Comparison of ENCODE assay signal across 23 cellular contexts in the genomic region with DNA sequence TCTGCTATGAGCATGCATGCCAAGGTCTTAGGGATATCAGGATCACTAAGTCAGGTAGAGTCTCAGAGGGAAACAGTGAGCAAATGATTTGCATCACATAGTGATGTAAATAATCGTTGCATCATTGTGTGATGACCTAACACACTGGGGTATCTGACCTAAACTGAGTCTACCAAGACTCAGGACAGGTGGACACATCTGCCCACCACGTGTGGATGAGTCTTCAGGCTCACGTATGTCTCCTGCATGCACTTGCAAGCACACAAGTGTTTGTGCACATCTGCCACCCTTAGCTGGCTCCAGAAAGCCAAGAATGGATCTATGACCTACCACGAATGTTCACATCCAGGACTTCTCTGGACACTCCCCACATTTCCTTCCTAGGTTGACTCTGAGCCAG.
DNase-seq lines count a peak whose midpoint lies in the region; ATAC-seq, FAIRE-seq and TF ChIP-seq lines count a peak whose summit lies in the region.
"Had no signal": no experiment of that assay in that cellular context is flagged by ENCODE, and none has a peak within 500 bp of the region (broad histone marks: within the 10 kb centered on the region; RNA-seq: fewer than 3 reads in every experiment).

No MANE protein-coding gene starts in this region.

- in situ Hi-C loops in IMR-90 (cut with MboI; ENCODE audit: low sequenced_read_pairs): no loop called here

- no peak overlapping the region for H2BK120ac ChIP-seq in IMR-90 (ENCODE audit: low read depth, low read length)

- no peaks in the 10 kb centered on the region for H3K79me1 ChIP-seq in IMR-90 (ENCODE audit: low read depth in 1 of 2, low read length in 2 of 2)

- H4K8ac ChIP-seq in IMR-90 (ENCODE audit: low read depth in 2 of 2, low read length in 2 of 2): no peak overlapping the region

- H3K9ac ChIP-seq in IMR-90 (ENCODE audit: low read depth, low read length) (no peak overlapping the region), endodermal cell (ENCODE audit: extremely low read depth, low read length, poor library complexity, severe bottlenecking) (no peak overlapping the region)
- H3K9ac ChIP-seq: BLaER1 treated with 17β-estradiol and CSF1 and Interleukin-3, amounts not matched to agents 10 nM and 100 nM had no signal

- no peak for TF ChIP-seq POLR2A in IMR-90 (IDR thresholded peaks at IDR 0.05; ENCODE audit: low read depth, low read length)

- no peak overlapping the region for H2AK5ac ChIP-seq in IMR-90 (ENCODE audit: low read depth, low read length)

- peak; percentile 13 for FAIRE-seq in bronchial epithelial cell (lab: Jason Lieb, UNC)
- FAIRE-seq: A549, G401.6, GM12891, GM19239 had no signal

- H3K4ac ChIP-seq in IMR-90 (ENCODE audit: low read depth, low read length): no peak overlapping the region

- DNase-seq in cardiac septum (ENCODE audit: low spot score) (peak; percentile 17), right atrium auricular region (ENCODE audit: low spot score) (no peak), IMR-90 (no peak), bronchial epithelial cell (ENCODE audit: low read depth) (no peak), posterior vena cava (ENCODE audit: low spot score) (peak; percentile 25), endodermal cell (no peak)
- no peak for DNase-seq in CD4-positive, alpha-beta T cell
- DNase-seq: AML-193; CD4-positive, alpha-beta memory T cell; CD8-positive, alpha-beta memory T cell; COR-L47; DMS 273 treated with DMSO at 0.1 percent for 48 hours; DMS153; DMS79 treated with DMSO at 0.1 percent for 48 hours; GF-D8 had no signal

- no peak overlapping the region for H4K91ac ChIP-seq in IMR-90 (ENCODE audit: insufficient read depth, low read depth, low read length)

- H3K27me3 Mint-ChIP-seq in CD4-positive, alpha-beta T cell: peaks cover 48% of the 10 kb centered on the region
- peaks cover 29% of the 10 kb centered on the region for H3K27me3 Mint-ChIP-seq in endodermal cell (ENCODE audit: insufficient read depth)

- H3K23ac ChIP-seq in IMR-90 (ENCODE audit: low read depth, low read length): no peak overlapping the region

- no peak for TF ChIP-seq RAD21 in IMR-90 (IDR thresholded peaks at IDR 0.05; ENCODE audit: low read length)

- H3K4me3 ChIP-seq in right atrium auricular region: no peak overlapping the region
- H3K4me3 ChIP-seq in IMR-90 (ENCODE audit: insufficient read depth, low read depth, low read length): no peak overlapping the region
- H3K4me3 ChIP-seq in bronchial epithelial cell (ENCODE audit: low read depth, low read length): no peak overlapping the region
- H3K4me3 ChIP-seq in endodermal cell (ENCODE audit: low read length): no peak overlapping the region
- H3K4me3 ChIP-seq: A549; BLaER1 treated with 17β-estradiol and CSF1 and Interleukin-3, amounts not matched to agents 10 nM and 100 nM had no signal

- H3K27me3 ChIP-seq in right atrium auricular region (no peaks in the 10 kb centered on the region), IMR-90 (ENCODE audit: control insufficient read depth, insufficient read depth, low read length) (peaks cover 6% of the 10 kb centered on the region; the same call in 1 of the 2 replicates), bronchial epithelial cell (ENCODE audit: control insufficient read depth, insufficient read depth, low read length) (peaks cover 11% of the 10 kb centered on the region), endodermal cell (ENCODE audit: control insufficient read depth, insufficient read depth, low read length, poor library complexity, severe bottlenecking) (peaks cover 18% of the 10 kb centered on the region)
- H3K27me3 ChIP-seq in CD4-positive, alpha-beta T cell (ENCODE audit: control insufficient read depth, insufficient read depth, low read length): peaks cover 7% of the 10 kb centered on the region
- H3K27me3 ChIP-seq: BLaER1 treated with 17β-estradiol and CSF1 and Interleukin-3, amounts not matched to agents 10 nM and 100 nM had no signal

- no peaks in the 10 kb centered on the region for H3K4me1 Mint-ChIP-seq in CD4-positive, alpha-beta T cell (ENCODE audit: low read depth)
- H3K4me1 Mint-ChIP-seq in endodermal cell: peaks cover 17% of the 10 kb centered on the region
- H3K4me1 Mint-ChIP-seq: B cell; CD4-positive, alpha-beta memory T cell; CD8-positive, alpha-beta memory T cell had no signal

- no peak overlapping the region for H3K56ac ChIP-seq in IMR-90 (ENCODE audit: extremely low read depth, insufficient read depth, low read length)

- TF ChIP-seq CTCF in right atrium auricular region (IDR thresholded peaks at IDR 0.05) (no peak), IMR-90 (conservative IDR thresholded peaks at IDR 0.05; ENCODE audit: low read depth, low read length) (no peak), bronchial epithelial cell (IDR thresholded peaks at IDR 0.05; ENCODE audit: insufficient read depth, low read length, severe bottlenecking) (no peak), endodermal cell (conservative IDR thresholded peaks at IDR 0.05) (no peak)
- TF ChIP-seq CTCF in CD4-positive, alpha-beta T cell (IDR thresholded peaks at IDR 0.05): no peak

- H2BK20ac ChIP-seq in IMR-90 (ENCODE audit: low read depth, low read length): no peak overlapping the region

- H2AK9ac ChIP-seq in IMR-90 (replicated peaks; ENCODE audit: low read depth, low read length, poor library complexity): no peak overlapping the region

- no peak overlapping the region for H4K5ac ChIP-seq in IMR-90 (ENCODE audit: low read depth, low read length)

- POLR2A ChIA-PET in IMR-90 (lab: Charles Lee; ENCODE audit: unreplicated experiment): no interaction called here
- POLR2A ChIA-PET in CD4-positive, alpha-beta T cell (lab: Charles Lee): no interaction called here

- ATAC-seq in IMR-90 (ENCODE audit: low read depth): no peak
- no peak for ATAC-seq in CD4-positive, alpha-beta T cell (ENCODE audit: poor library complexity)
- ATAC-seq: A549 had no signal

- H3K9me3 ChIP-seq in right atrium auricular region (no peaks in the 10 kb centered on the region), IMR-90 (ENCODE audit: control insufficient read depth, insufficient read depth, low read length) (no peaks in the 10 kb centered on the region), endodermal cell (ENCODE audit: control insufficient read depth, low read length) (no peaks in the 10 kb centered on the region)
- H3K9me3 ChIP-seq in CD4-positive, alpha-beta T cell (ENCODE audit: control insufficient read depth, low read length): no peaks in the 10 kb centered on the region
- H3K9me3 ChIP-seq: A549; BLaER1 treated with 17β-estradiol and CSF1 and Interleukin-3, amounts not matched to agents 10 nM and 100 nM had no signal

- H2BK15ac ChIP-seq in IMR-90 (ENCODE audit: low read depth, low read length): no peak overlapping the region

- H3K27ac ChIP-seq in right atrium auricular region (no peak overlapping the region), IMR-90 (ENCODE audit: insufficient read depth, low read length) (no peak overlapping the region), endodermal cell (ENCODE audit: low read depth, low read length) (no peak overlapping the region)
- H3K27ac ChIP-seq in CD4-positive, alpha-beta T cell (ENCODE audit: low read depth, low read length): no peak overlapping the region
- H3K27ac ChIP-seq: 22Rv1; A549; BLaER1 treated with 17β-estradiol and CSF1 and Interleukin-3, amounts not matched to agents 10 nM and 100 nM; C4-2B had no signal

- BruUV-seq in IMR-90 (replicated peaks; lab: Mats Ljungman, UMichigan): no TSS peak

- intact Hi-C loops in cardiac septum (cut with DNase I) (no loop called here), IMR-90 (cut with micrococcal nuclease) (no loop called here), posterior vena cava (cut with DNase I) (loop anchor here in 1 of 2 donors (5.0 kb wide), 1 partner anchor 38 kb away; no protein-coding TSS in a partner anchor)
- intact Hi-C loops in CD4-positive, alpha-beta T cell (cut with DNase I, micrococcal nuclease): no loop called here

- 96% methylated on average over 3 of the region's 4 CpGs; no CpG with 5 or more reads in 1 of the 2 experiments for WGBS in IMR-90 (ENCODE audit: extremely low coverage in 2 of 2, insufficient read length in 1 of 2), 2 experiments
- 90 to 92% methylated on average over 4 of the region's 4 CpGs for WGBS in endodermal cell (ENCODE audit: insufficient coverage in 1 of 2, insufficient read length in 1 of 2), 2 experiments

- peaks cover 11% of the 10 kb centered on the region; the same call in 1 of the 2 replicates for H3K9me1 ChIP-seq in IMR-90 (ENCODE audit: insufficient read depth, low read length)

- CTCF ChIA-PET in IMR-90 (lab: Yijun Ruan, JAX): no interaction called here
- CTCF ChIA-PET in CD4-positive, alpha-beta T cell (lab: Charles Lee): interaction anchor here (1.5 kb wide), 1 partner anchor 10 kb away, joined by 3 read pairs; no protein-coding TSS in a partner anchor

- no peaks in the 10 kb centered on the region for H3K36me3 Mint-ChIP-seq in CD4-positive, alpha-beta T cell (ENCODE audit: low read depth)
- H3K36me3 Mint-ChIP-seq in endodermal cell (ENCODE audit: low read depth): no peaks in the 10 kb centered on the region
- H3K36me3 Mint-ChIP-seq: CD4-positive, alpha-beta memory T cell; CD8-positive, alpha-beta memory T cell had no signal

- H2AFZ ChIP-seq in IMR-90 (replicated peaks; ENCODE audit: low read length, poor library complexity): no peak overlapping the region

- H3K36me3 ChIP-seq in right atrium auricular region (no peaks in the 10 kb centered on the region), IMR-90 (ENCODE audit: control insufficient read depth, insufficient read depth, low read length) (no peaks in the 10 kb centered on the region), bronchial epithelial cell (ENCODE audit: control insufficient read depth, insufficient read depth, low read length) (no peaks in the 10 kb centered on the region), endodermal cell (ENCODE audit: control insufficient read depth, insufficient read depth, low read length) (no peaks in the 10 kb centered on the region)
- H3K36me3 ChIP-seq: BLaER1 treated with 17β-estradiol and CSF1 and Interleukin-3, amounts not matched to agents 10 nM and 100 nM had no signal

- H4K20me1 ChIP-seq in IMR-90 (ENCODE audit: insufficient read depth, low read length): no peaks in the 10 kb centered on the region
- H4K20me1 ChIP-seq: BLaER1 treated with 17β-estradiol and CSF1 and Interleukin-3, amounts not matched to agents 10 nM and 100 nM had no signal

- H3K18ac ChIP-seq in IMR-90 (ENCODE audit: low read depth, low read length): no peak overlapping the region

- H3K4me3 Mint-ChIP-seq in CD4-positive, alpha-beta T cell: no peak overlapping the region
- no peak overlapping the region for H3K4me3 Mint-ChIP-seq in endodermal cell
- H3K4me3 Mint-ChIP-seq: B cell; CD4-positive, alpha-beta memory T cell; CD8-positive, alpha-beta memory T cell had no signal

- H3K9me3 Mint-ChIP-seq in CD4-positive, alpha-beta T cell: no peaks in the 10 kb centered on the region
- no peaks in the 10 kb centered on the region for H3K9me3 Mint-ChIP-seq in endodermal cell
- H3K9me3 Mint-ChIP-seq: CD8-positive, alpha-beta memory T cell had no signal

- H3K4me2 ChIP-seq in IMR-90 (ENCODE audit: low read depth, low read length): no peak overlapping the region
- H3K4me2 ChIP-seq: A549; BLaER1 treated with 17β-estradiol and CSF1 and Interleukin-3, amounts not matched to agents 10 nM and 100 nM had no signal

- peaks cover 0 to 15% of the 10 kb centered on the region in 2 donors for H3K4me1 ChIP-seq in right atrium auricular region
- peaks cover 5% of the 10 kb centered on the region; the same call in 1 of the 2 replicates for H3K4me1 ChIP-seq in IMR-90 (ENCODE audit: control insufficient read depth, insufficient read depth, low read length)
- H3K4me1 ChIP-seq in endodermal cell (ENCODE audit: control insufficient read depth, insufficient read depth, low read length): peaks cover 3% of the 10 kb centered on the region
- H3K4me1 ChIP-seq: A549; BLaER1 treated with 17β-estradiol and CSF1 and Interleukin-3, amounts not matched to agents 10 nM and 100 nM had no signal

- H3K14ac ChIP-seq in IMR-90 (replicated peaks; ENCODE audit: low read depth, low read length): no peak overlapping the region

- dilution Hi-C loops in IMR-90 (cut with HindIII; ENCODE audit: low sequenced_read_pairs, unreplicated experiment): no loop called here

- H2BK5ac ChIP-seq in IMR-90 (ENCODE audit: low read depth, low read length, poor library complexity, severe bottlenecking): no peak overlapping the region

- H3K27ac Mint-ChIP-seq in CD4-positive, alpha-beta T cell: no peak overlapping the region
- no peak overlapping the region for H3K27ac Mint-ChIP-seq in endodermal cell
- H3K27ac Mint-ChIP-seq: B cell; CD8-positive, alpha-beta memory T cell had no signal

Comparison
In these comparisons a context has a peak if more than half of its experiments do, and no peak if none do; other contexts are left out.
1. DNase-seq: peak in cardiac septum (single experiment) and posterior vena cava (single experiment); none in right atrium auricular region (single experiment), IMR-90 (single experiment), bronchial epithelial cell (single experiment), CD4-positive, alpha-beta T cell (0 of 10) and endodermal cell (single experiment).